Comparison of ENCODE assay signal across 1 cellular context in genomic region chr4:174423257-174423944, GRCh38.
TF ChIP-seq lines count a peak whose summit lies in the region.

No MANE protein-coding gene starts in this region.

TF ChIP-seq in A549, 52 proteins besides CTCF, POLR2A, EP300 and RAD21 (continued from another document):
- no peak for TF ChIP-seq ELK1 (IDR thresholded peaks at IDR 0.05; ENCODE audit: low read depth, low read length)
- no peak for TF ChIP-seq ZFP36 (IDR thresholded peaks at IDR 0.05; ENCODE audit: borderline replicate concordance, partially characterized antibody)
- no peak for TF ChIP-seq MAFK (IDR thresholded peaks at IDR 0.05; ENCODE audit: partially characterized antibody)
- no peak for TF ChIP-seq HOXA7 (CRISPR knock-in tag; IDR thresholded peaks at IDR 0.05)
- no peak for TF ChIP-seq RARB (CRISPR knock-in tag; IDR thresholded peaks at IDR 0.05)
- no peak for TF ChIP-seq MAZ (IDR thresholded peaks at IDR 0.05; ENCODE audit: borderline replicate concordance, low read depth, low read length)
- peak; percentile 77 for TF ChIP-seq JUNB (IDR thresholded peaks at IDR 0.05)
- TF ChIP-seq SMC3 (IDR thresholded peaks at IDR 0.05), result no peak
- no peak for TF ChIP-seq ATOH8 (CRISPR knock-in tag; IDR thresholded peaks at IDR 0.05; ENCODE audit: low read depth)
- no peak for TF ChIP-seq HOXB13 (CRISPR knock-in tag; IDR thresholded peaks at IDR 0.05; ENCODE audit: low read depth)
- TF ChIP-seq ESRRA (IDR thresholded peaks at IDR 0.05; ENCODE audit: borderline replicate concordance, low read length), result no peak
- TF ChIP-seq TFCP2L1 (CRISPR knock-in tag; IDR thresholded peaks at IDR 0.05), result no peak
- no peak for TF ChIP-seq TP53 (CRISPR knock-in tag; IDR thresholded peaks at IDR 0.05)
- TF ChIP-seq ZC3H11A (IDR thresholded peaks at IDR 0.05), result no peak
- no peak for TF ChIP-seq HDAC2 (IDR thresholded peaks at IDR 0.05)
- peak; percentile 58 for TF ChIP-seq FOSL2 (IDR thresholded peaks at IDR 0.05)
- TF ChIP-seq FOSL2 (CRISPR knock-in tag; IDR thresholded peaks at IDR 0.05), result peak; percentile 91
- no peak for TF ChIP-seq NPAS2 (CRISPR knock-in tag; IDR thresholded peaks at IDR 0.05; ENCODE audit: borderline replicate concordance)
- TF ChIP-seq MAX (IDR thresholded peaks at IDR 0.05), result peak; percentile 69
- no peak for TF ChIP-seq KDM5A (IDR thresholded peaks at IDR 0.05)
- TF ChIP-seq E2F6 (IDR thresholded peaks at IDR 0.05; ENCODE audit: borderline replicate concordance, low read depth), result no peak
- no peak for TF ChIP-seq RFX5 (IDR thresholded peaks at IDR 0.05)
- peak; percentile 10 to 71; a peak in 1 of 4 replicates for TF ChIP-seq CEBPB (IDR thresholded peaks at IDR 0.05)
- no peak for TF ChIP-seq FOSB (CRISPR knock-in tag; IDR thresholded peaks at IDR 0.05)
- TF ChIP-seq RNF2 (IDR thresholded peaks at IDR 0.05; ENCODE audit: borderline replicate concordance, low read depth), result no peak
- no peak for TF ChIP-seq BCL3 (IDR thresholded peaks at IDR 0.05)
- TF ChIP-seq SREBF2 (IDR thresholded peaks at IDR 0.05), result no peak
- no peak for TF ChIP-seq PBX3 (IDR thresholded peaks at IDR 0.05)
- TF ChIP-seq GATA3 (IDR thresholded peaks at IDR 0.05; ENCODE audit: borderline replicate concordance), result peak; percentile 67
- no peak for TF ChIP-seq CHD2 (IDR thresholded peaks at IDR 0.05; ENCODE audit: low read length, partially characterized antibody)
- no peak for TF ChIP-seq HOXB5 (CRISPR knock-in tag; IDR thresholded peaks at IDR 0.05)
TF ChIP-seq in A549: peak in this region for 7.
